ENCODE assay signal across 8 cellular contexts in genomic region chr12:57611810-57612710, GRCh38.
DNase-seq lines count a peak whose midpoint lies in the region; ATAC-seq, FAIRE-seq and TF ChIP-seq lines count a peak whose summit lies in the region.

No MANE protein-coding gene starts in this region.

- H3K4me1 Mint-ChIP-seq in effector memory CD8-positive, alpha-beta T cell (ENCODE audit: low read depth in 2 of 2) = peaks cover 4 to 8% of the 10 kb centered on the region in 2 donors

- H3K4me3 Mint-ChIP-seq in effector memory CD8-positive, alpha-beta T cell = peak overlapping the region; percentile 38 to 71

- no peaks in the 10 kb centered on the region for H3K36me3 Mint-ChIP-seq in effector memory CD8-positive, alpha-beta T cell (ENCODE audit: insufficient read depth)

- H3K9me3 Mint-ChIP-seq in effector memory CD8-positive, alpha-beta T cell = no peaks in the 10 kb centered on the region

- H3K4me1 ChIP-seq in parathyroid adenoma = peaks cover 10% of the 10 kb centered on the region

- H3K36me3 ChIP-seq in parathyroid adenoma (ENCODE audit: control insufficient read depth, insufficient read depth, low read length) = no peaks in the 10 kb centered on the region

- no peak overlapping the region for H2AFZ ChIP-seq in parathyroid adenoma

- ATAC-seq in effector memory CD8-positive, alpha-beta T cell (replicated peaks) = no peak
- ATAC-seq in HG03565 (IDR thresholded peaks at IDR 0.05; ENCODE audit: unreplicated experiment) (no peak), HG02884 (IDR thresholded peaks at IDR 0.05; ENCODE audit: unreplicated experiment) (no peak)

- no peak overlapping the region for H3K27ac ChIP-seq in parathyroid adenoma

- no peak overlapping the region for H3K27ac Mint-ChIP-seq in effector memory CD8-positive, alpha-beta T cell

- no peaks in the 10 kb centered on the region for H3K9me3 ChIP-seq in parathyroid adenoma (ENCODE audit: control insufficient read depth, low read length)

- H3K27me3 ChIP-seq in parathyroid adenoma (ENCODE audit: control insufficient read depth, insufficient read depth, low read length) = no peaks in the 10 kb centered on the region

- peaks cover 16 to 50% of the 10 kb centered on the region in 2 donors for H3K27me3 Mint-ChIP-seq in effector memory CD8-positive, alpha-beta T cell

- H3K4me3 ChIP-seq in parathyroid adenoma (ENCODE audit: low read depth, low read length) = peak overlapping the region; percentile 65

- DNase-seq in D721Med (ENCODE audit: insufficient read length, low spot score) (peak; percentile 97), NCI-H446 treated with DMSO at 0.1 percent for 48 hours (lab: John Stamatoyannopoulos, UW) (peak; percentile 56), kidney glomerular epithelial cell (lab: John Stamatoyannopoulos, UW) (no peak), DMS53 (lab: John Stamatoyannopoulos, UW) (no peak)
- no peak for DNase-seq in effector memory CD8-positive, alpha-beta T cell

- no peak for TF ChIP-seq CTCF in D721Med (IDR thresholded peaks at IDR 0.05; ENCODE audit: insufficient read depth, missing control alignments)
- TF ChIP-seq CTCF in parathyroid adenoma (IDR thresholded peaks at IDR 0.05) = no peak

- FAIRE-seq in D721Med (lab: Jason Lieb, UNC) = no peak

- peak overlapping the region; percentile 37 for H3K9ac ChIP-seq in parathyroid adenoma

- H3K79me2 ChIP-seq in parathyroid adenoma = no peaks in the 10 kb centered on the region

- peak overlapping the region; percentile 79 for H3K4me2 ChIP-seq in parathyroid adenoma (ENCODE audit: low read length)

Comparison
In these comparisons a context has a peak if more than half of its experiments do, and no peak if none do; other contexts are left out.
1. DNase-seq: peak in D721Med (single experiment) and NCI-H446 treated with DMSO at 0.1 percent for 48 hours (single experiment); none in effector memory CD8-positive, alpha-beta T cell (0 of 3), kidney glomerular epithelial cell (single experiment) and DMS53 (single experiment).